8 cellular contexts compared by ENCODE assay signal in genomic region chr19:11346104-11346940, GRCh38. TPM values are rescaled to one million over a fixed set of nuclear protein-coding genes. Genes with fewer than 3 reads are reported as not detected.
DNase-seq lines count a peak whose midpoint lies in the region; ATAC-seq and TF ChIP-seq lines count a peak whose summit lies in the region.

Gene CCDC159 (plus strand): TSS chr19:11346519. CDS start chr19:11346607, 88 bp downstream.
Gene TMEM205 (minus strand): TSS chr19:11346268. CDS start chr19:11345619, 649 bp downstream.

- H4K20me1 ChIP-seq in SU-DHL-6 (ENCODE audit: low read depth, low read length): no peaks in the 10 kb centered on the region

- peak within 1 kb of the TSS; percentile 86 for H2AFZ ChIP-seq in SU-DHL-6 (ENCODE audit: low read depth, low read length, severe bottlenecking)

- intact Hi-C loops in head of caudate nucleus (cut with DNase I): loop anchor here (10.0 kb wide), 1 partner anchor 52 kb away; the partner anchor contains the start of gene TSPAN16

- peaks cover 16% of the 10 kb centered on the region for H3K4me1 ChIP-seq in thymus (ENCODE audit: control insufficient read depth, insufficient read depth, low read length)

- H3K27ac ChIP-seq in SU-DHL-6 (ENCODE audit: low read depth, low read length) (peak within 1 kb of the TSS; percentile 40), thymus (ENCODE audit: low read depth) (peak within 1 kb of the TSS; percentile 77)

- H3K36me3 Mint-ChIP-seq in activated naive CD8-positive, alpha-beta T cell treated with anti-CD3 and anti-CD28 coated beads, Interleukin-2, amount 10 ng/mL, durations not matched to agents 7 days and 5 days: peaks cover 6% of the 10 kb centered on the region
- peaks cover 3% of the 10 kb centered on the region for H3K36me3 Mint-ChIP-seq in osteocyte (ENCODE audit: unreplicated experiment)

- H3K79me2 ChIP-seq in SU-DHL-6 (ENCODE audit: insufficient read depth, low read length): no peaks in the 10 kb centered on the region

- peaks cover 22% of the 10 kb centered on the region for H3K4me1 Mint-ChIP-seq in activated naive CD8-positive, alpha-beta T cell treated with anti-CD3 and anti-CD28 coated beads, Interleukin-2, amount 10 ng/mL, durations not matched to agents 7 days and 5 days
- H3K4me1 Mint-ChIP-seq in osteocyte (ENCODE audit: unreplicated experiment): peaks cover 31% of the 10 kb centered on the region

- no peaks in the 10 kb centered on the region; the same call in 1 of the 2 replicates for H3K9me3 ChIP-seq in SU-DHL-6 (ENCODE audit: insufficient read depth, low read length)
- peaks cover 4% of the 10 kb centered on the region for H3K9me3 ChIP-seq in thymus (ENCODE audit: control insufficient read depth)

- H3K4me3 ChIP-seq in GM12865 (ENCODE audit: low read depth, low read length) (peak within 1 kb of the TSS; percentile 92), SU-DHL-6 (ENCODE audit: insufficient read depth, low read length, poor library complexity, severe bottlenecking) (peak within 1 kb of the TSS; percentile 96), thymus (ENCODE audit: low read length) (peak within 1 kb of the TSS; percentile 79)

- H3K9me2 ChIP-seq in SU-DHL-6 (replicated peaks; ENCODE audit: insufficient read depth, low read length): no peaks in the 10 kb centered on the region

- WGBS in thymus: under 1% methylated on average over 50 of the region's 50 CpGs

- DNase-seq in GM12865 (ENCODE audit: low read depth) (peak; percentile 99), NCI-H1105 treated with DMSO at 0.1 percent for 48 hours (lab: John Stamatoyannopoulos, UW) (peak; percentile 99), head of caudate nucleus (peak; percentile 97 to 100 (median 99)), osteocyte (ENCODE audit: extremely low spot score, unreplicated experiment) (peak; percentile 99)
- DNase-seq in activated naive CD8-positive, alpha-beta T cell treated with anti-CD3 and anti-CD28 coated beads, Interleukin-2, amount 10 ng/mL, durations not matched to agents 7 days and 5 days: peak; percentile 93

- peak within 1 kb of the TSS; percentile 90 for H3K27ac Mint-ChIP-seq in activated naive CD8-positive, alpha-beta T cell treated with anti-CD3 and anti-CD28 coated beads, Interleukin-2, amount 10 ng/mL, durations not matched to agents 7 days and 5 days
- H3K27ac Mint-ChIP-seq in osteocyte (ENCODE audit: unreplicated experiment): peak within 1 kb of the TSS; percentile 94

- peak within 1 kb of the TSS; percentile 82 for H3K9ac ChIP-seq in SU-DHL-6 (ENCODE audit: low read length)

- peak within 1 kb of the TSS; percentile 92 for H3K4me3 Mint-ChIP-seq in activated naive CD8-positive, alpha-beta T cell treated with anti-CD3 and anti-CD28 coated beads, Interleukin-2, amount 10 ng/mL, durations not matched to agents 7 days and 5 days
- H3K4me3 Mint-ChIP-seq in osteocyte (ENCODE audit: unreplicated experiment): peak within 1 kb of the TSS; percentile 91

- H3K4me2 ChIP-seq in SU-DHL-6 (ENCODE audit: low read depth, low read length, poor library complexity, severe bottlenecking): peak within 1 kb of the TSS; percentile 88

- H3K27me3 ChIP-seq in SU-DHL-6 (ENCODE audit: low read length): no peaks in the 10 kb centered on the region
- no peaks in the 10 kb centered on the region for H3K27me3 ChIP-seq in thymus (ENCODE audit: control insufficient read depth, insufficient read depth)

- POLR2A ChIA-PET in activated naive CD8-positive, alpha-beta T cell treated with anti-CD3 and anti-CD28 coated beads, Interleukin-2, amount 10 ng/mL, durations not matched to agents 7 days and 5 days (lab: Charles Lee): interaction anchor here (0.8 to 2.4 kb wide), 7 partner anchors 9 to 60 kb away, joined by 3 to 23 read pairs (median 5); partner anchors contain the start of gene SWSAP1

- H3F3A ChIP-seq in SU-DHL-6 (ENCODE audit: insufficient read depth): peaks cover 5% of the 10 kb centered on the region; the same call in 1 of the 2 replicates

- H3K36me3 ChIP-seq in SU-DHL-6 (ENCODE audit: low read length) (no peaks in the 10 kb centered on the region), thymus (ENCODE audit: control insufficient read depth, insufficient read depth) (peaks cover 3% of the 10 kb centered on the region)

- no peaks in the 10 kb centered on the region for H3K27me3 Mint-ChIP-seq in activated naive CD8-positive, alpha-beta T cell treated with anti-CD3 and anti-CD28 coated beads, Interleukin-2, amount 10 ng/mL, durations not matched to agents 7 days and 5 days
- H3K27me3 Mint-ChIP-seq in osteocyte (ENCODE audit: unreplicated experiment): no peaks in the 10 kb centered on the region

- ATAC-seq in HG02642 (IDR thresholded peaks at IDR 0.05; ENCODE audit: poor library complexity, unreplicated experiment): peak; percentile 92
- ATAC-seq in activated naive CD8-positive, alpha-beta T cell treated with anti-CD3 and anti-CD28 coated beads, Interleukin-2, amount 10 ng/mL, durations not matched to agents 7 days and 5 days (ENCODE audit: low read depth): peak; percentile 99

- peaks cover 7% of the 10 kb centered on the region for H3K9me3 Mint-ChIP-seq in activated naive CD8-positive, alpha-beta T cell treated with anti-CD3 and anti-CD28 coated beads, Interleukin-2, amount 10 ng/mL, durations not matched to agents 7 days and 5 days
- H3K9me3 Mint-ChIP-seq in osteocyte (ENCODE audit: unreplicated experiment): peaks cover 7% of the 10 kb centered on the region

- TF ChIP-seq CTCF in GM12865 (IDR thresholded peaks at IDR 0.05; ENCODE audit: insufficient read depth, low read depth, low read length, missing control alignments): peak; percentile 13
- no peak for TF ChIP-seq CTCF in SU-DHL-6 (IDR thresholded peaks at IDR 0.05; ENCODE audit: insufficient read depth, low read length, poor library complexity, severe bottlenecking)
- TF ChIP-seq CTCF in osteocyte (IDR thresholded peaks at IDR 0.05): peak; percentile 19

RNA-seq across cellular contexts. Expression of gene CCDC159, which starts in this region (rescaled TPM):
- 10 to 100 TPM; 36.2 to 40.7 TPM for total RNA-seq in activated naive CD8-positive, alpha-beta T cell treated with anti-CD3 and anti-CD28 coated beads, Interleukin-2, amount 10 ng/mL, durations not matched to agents 7 days and 5 days
- 22.4 and 28.1 TPM in 2 replicates for total RNA-seq in osteocyte
- 56.9 TPM for polyA plus RNA-seq in thymus

RNA-seq across cellular contexts. Expression of gene TMEM205, which starts in this region (rescaled TPM):
- total RNA-seq in activated naive CD8-positive, alpha-beta T cell treated with anti-CD3 and anti-CD28 coated beads, Interleukin-2, amount 10 ng/mL, durations not matched to agents 7 days and 5 days: 10 to 100 TPM; 29.4 to 35.2 TPM
- 57.4 and 64.1 TPM in 2 replicates for total RNA-seq in osteocyte
- polyA plus RNA-seq in thymus: 75.2 TPM

Comparison
In these comparisons a context has a peak if more than half of its experiments do, and no peak if none do; other contexts are left out.
1. Peak in every context shown above with its lines: DNase-seq, ATAC-seq, H3K4me3 ChIP-seq and H3K27ac ChIP-seq.